ENCODE assay signal across 19 cellular contexts in genomic region chr17:15446036-15446435, GRCh38. TPM values are rescaled to one million over a fixed set of nuclear protein-coding genes. Genes with fewer than 3 reads are reported as not detected.
A peak's percentile ranks its signal among the peaks of the same experiment; 100 is the strongest.
DNase-seq lines count a peak whose midpoint lies in the region; TF ChIP-seq lines count a peak whose summit lies in the region.
"Had no signal": no experiment of that assay in that cellular context is flagged by ENCODE, and none has a peak within 500 bp of the region (broad histone marks: within the 10 kb centered on the region; RNA-seq: fewer than 3 reads in every experiment).

No MANE protein-coding gene starts in this region.

- peak; percentile 22; the same call in 1 of the 2 replicates for TF ChIP-seq RAD21 in Ishikawa (IDR thresholded peaks at IDR 0.05; ENCODE audit: low read depth)

- no peak overlapping the region for H3K9ac ChIP-seq in endodermal cell (ENCODE audit: extremely low read depth, low read length, poor library complexity, severe bottlenecking)
- H3K9ac ChIP-seq: KMS-11 had no signal

- H3K4me2 ChIP-seq in osteoblast (ENCODE audit: insufficient read depth, low read length), result no peak overlapping the region
- H3K4me2 ChIP-seq: KMS-11 had no signal

- peaks cover 12% of the 10 kb centered on the region for H3K4me1 Mint-ChIP-seq in endodermal cell
- H3K4me1 Mint-ChIP-seq in activated T-helper 1 cell treated with anti-CD3 and anti-CD28 coated beads, Interleukin-12 subunit alpha, Interleukin-12 subunit beta, Interleukin-2, Interleukin-4 antibody, amounts not matched to agents 30 ng/mL and 10 ng/mL and 1 ng/mL, durations not matched to agents 14 hours and 24 hours and 36 hours (ENCODE audit: low read depth), result peaks cover 9% of the 10 kb centered on the region

- H3K36me3 ChIP-seq in endodermal cell (ENCODE audit: control insufficient read depth, insufficient read depth, low read length) (peaks cover 87% of the 10 kb centered on the region), osteoblast (ENCODE audit: insufficient read depth, low read length) (no peaks in the 10 kb centered on the region)
- H3K36me3 ChIP-seq: gastrocnemius medialis, transverse colon had no signal

- H3K27me3 ChIP-seq in endodermal cell (ENCODE audit: control insufficient read depth, insufficient read depth, low read length, poor library complexity, severe bottlenecking) (no peaks in the 10 kb centered on the region), osteoblast (ENCODE audit: insufficient read depth, low read length) (no peaks in the 10 kb centered on the region)
- H3K27me3 ChIP-seq: gastrocnemius medialis, transverse colon had no signal

- TF ChIP-seq EP300 in Ishikawa (IDR thresholded peaks at IDR 0.05; ENCODE audit: borderline replicate concordance), result no peak

- H3K27ac ChIP-seq in endodermal cell (ENCODE audit: low read depth, low read length) (no peak overlapping the region), osteoblast (ENCODE audit: low read depth, low read length) (no peak overlapping the region)
- H3K27ac ChIP-seq: gastrocnemius medialis, KMS-11, transverse colon had no signal

- TF ChIP-seq CTCF in endodermal cell (conservative IDR thresholded peaks at IDR 0.05) (peak; percentile 75), osteoblast (IDR thresholded peaks at IDR 0.05; ENCODE audit: extremely low read depth, low read depth, low read length) (peak; percentile 18)

- no peaks in the 10 kb centered on the region for H3K9me3 ChIP-seq in endodermal cell (ENCODE audit: control insufficient read depth, low read length)
- no peaks in the 10 kb centered on the region for H3K9me3 ChIP-seq in osteoblast (ENCODE audit: low read depth, low read length)
- H3K9me3 ChIP-seq: gastrocnemius medialis, transverse colon had no signal

- H3K4me1 ChIP-seq in endodermal cell (ENCODE audit: control insufficient read depth, insufficient read depth, low read length) (no peaks in the 10 kb centered on the region), osteoblast (ENCODE audit: insufficient read depth, low read length) (no peaks in the 10 kb centered on the region)
- H3K4me1 ChIP-seq: transverse colon had no signal

- no peak overlapping the region for H2AFZ ChIP-seq in osteoblast (ENCODE audit: low read length)

- H3K79me2 ChIP-seq in osteoblast (ENCODE audit: insufficient read depth, low read length), result no peaks in the 10 kb centered on the region

- DNase-seq in DMS53 (lab: John Stamatoyannopoulos, UW) (peak; percentile 2), DMS53 treated with DMSO at 0.1 percent for 48 hours (lab: John Stamatoyannopoulos, UW; ENCODE audit: unreplicated experiment) (no peak), endodermal cell (peak; percentile 89), osteoblast (ENCODE audit: insufficient read length, low spot score, missing footprints) (peak; percentile 71), NCI-H187 (lab: John Stamatoyannopoulos, UW) (no peak), NCI-H1417 treated with DMSO at 0.1 percent for 48 hours (lab: John Stamatoyannopoulos, UW) (no peak)
- DNase-seq in activated T-helper 1 cell treated with anti-CD3 and anti-CD28 coated beads, Interleukin-12 subunit alpha, Interleukin-12 subunit beta, Interleukin-2, Interleukin-4 antibody, amounts not matched to agents 30 ng/mL and 10 ng/mL and 1 ng/mL, durations not matched to agents 14 hours and 24 hours and 36 hours (ENCODE audit: low spot score), result no peak
- DNase-seq: 8988T; activated CD8-positive, alpha-beta T cell treated with anti-CD3 and anti-CD28 coated beads for 36 hours; activated T-cell treated with anti-CD3 and anti-CD28 coated beads, Interleukin-2, amount 50 U/mL, for 72 hours; CD4-positive, alpha-beta T cell; central memory CD4-positive, alpha-beta T cell; gastrocnemius medialis; kidney; NCI-H1417; T1000; transverse colon had no signal

- no peak overlapping the region for H3K27ac Mint-ChIP-seq in endodermal cell
- H3K27ac Mint-ChIP-seq in activated T-helper 1 cell treated with anti-CD3 and anti-CD28 coated beads, Interleukin-12 subunit alpha, Interleukin-12 subunit beta, Interleukin-2, Interleukin-4 antibody, amounts not matched to agents 30 ng/mL and 10 ng/mL and 1 ng/mL, durations not matched to agents 14 hours and 24 hours and 36 hours, result no peak overlapping the region
- H3K27ac Mint-ChIP-seq: activated CD8-positive, alpha-beta T cell treated with anti-CD3 and anti-CD28 coated beads for 36 hours; activated T-cell treated with anti-CD3 and anti-CD28 coated beads, Interleukin-2, amount 50 U/mL, for 72 hours; CD4-positive, alpha-beta T cell had no signal

- peaks cover 37% of the 10 kb centered on the region for H3K36me3 Mint-ChIP-seq in endodermal cell (ENCODE audit: low read depth)
- H3K36me3 Mint-ChIP-seq in activated T-helper 1 cell treated with anti-CD3 and anti-CD28 coated beads, Interleukin-12 subunit alpha, Interleukin-12 subunit beta, Interleukin-2, Interleukin-4 antibody, amounts not matched to agents 30 ng/mL and 10 ng/mL and 1 ng/mL, durations not matched to agents 14 hours and 24 hours and 36 hours (ENCODE audit: low read depth), result no peaks in the 10 kb centered on the region

- WGBS in endodermal cell (ENCODE audit: insufficient coverage in 1 of 2, insufficient read length in 1 of 2), 2 experiments, result 76 to 88% methylated on average over 6 to 10 of the region's 10 CpGs

- H3K4me3 Mint-ChIP-seq in endodermal cell, result no peak overlapping the region
- H3K4me3 Mint-ChIP-seq in activated T-helper 1 cell treated with anti-CD3 and anti-CD28 coated beads, Interleukin-12 subunit alpha, Interleukin-12 subunit beta, Interleukin-2, Interleukin-4 antibody, amounts not matched to agents 30 ng/mL and 10 ng/mL and 1 ng/mL, durations not matched to agents 14 hours and 24 hours and 36 hours, result no peak overlapping the region
- H3K4me3 Mint-ChIP-seq: activated CD8-positive, alpha-beta T cell treated with anti-CD3 and anti-CD28 coated beads for 36 hours; activated T-cell treated with anti-CD3 and anti-CD28 coated beads, Interleukin-2, amount 50 U/mL, for 72 hours; CD4-positive, alpha-beta T cell had no signal

- intact Hi-C loops in activated T-helper 1 cell treated with anti-CD3 and anti-CD28 coated beads, Interleukin-12 subunit alpha, Interleukin-12 subunit beta, Interleukin-2, Interleukin-4 antibody, amounts not matched to agents 30 ng/mL and 10 ng/mL and 1 ng/mL, durations not matched to agents 14 hours and 24 hours and 36 hours (cut with micrococcal nuclease), result no loop called here

- H3K4me3 ChIP-seq in endodermal cell (ENCODE audit: low read length) (no peak overlapping the region), osteoblast (ENCODE audit: insufficient read depth, low read length) (no peak overlapping the region)
- H3K4me3 ChIP-seq: gastrocnemius medialis, transverse colon had no signal

- no peaks in the 10 kb centered on the region for H4K20me1 ChIP-seq in osteoblast (ENCODE audit: insufficient read depth, low read length)

- H3K9me3 Mint-ChIP-seq in endodermal cell, result no peaks in the 10 kb centered on the region
- H3K9me3 Mint-ChIP-seq in activated T-helper 1 cell treated with anti-CD3 and anti-CD28 coated beads, Interleukin-12 subunit alpha, Interleukin-12 subunit beta, Interleukin-2, Interleukin-4 antibody, amounts not matched to agents 30 ng/mL and 10 ng/mL and 1 ng/mL, durations not matched to agents 14 hours and 24 hours and 36 hours, result no peaks in the 10 kb centered on the region
- H3K9me3 Mint-ChIP-seq: activated CD8-positive, alpha-beta T cell treated with anti-CD3 and anti-CD28 coated beads for 36 hours; activated T-cell treated with anti-CD3 and anti-CD28 coated beads, Interleukin-2, amount 50 U/mL, for 72 hours; CD4-positive, alpha-beta T cell had no signal

- H3K27me3 Mint-ChIP-seq in endodermal cell (ENCODE audit: insufficient read depth), result no peaks in the 10 kb centered on the region
- H3K27me3 Mint-ChIP-seq in activated T-helper 1 cell treated with anti-CD3 and anti-CD28 coated beads, Interleukin-12 subunit alpha, Interleukin-12 subunit beta, Interleukin-2, Interleukin-4 antibody, amounts not matched to agents 30 ng/mL and 10 ng/mL and 1 ng/mL, durations not matched to agents 14 hours and 24 hours and 36 hours (ENCODE audit: insufficient read depth), result no peaks in the 10 kb centered on the region
- H3K27me3 Mint-ChIP-seq: activated CD8-positive, alpha-beta T cell treated with anti-CD3 and anti-CD28 coated beads for 36 hours; CD4-positive, alpha-beta T cell had no signal

TF ChIP-seq in Ishikawa, 13 proteins besides CTCF, POLR2A, EP300 and RAD21 (continues in another document):
- no peak for TF ChIP-seq NFIC (IDR thresholded peaks at IDR 0.05)
- TF ChIP-seq EGR1 (IDR thresholded peaks at IDR 0.05), result no peak
- no peak for TF ChIP-seq CREB1 (IDR thresholded peaks at IDR 0.05; ENCODE audit: low read depth)
- no peak for TF ChIP-seq ZBTB7A (IDR thresholded peaks at IDR 0.05; ENCODE audit: low read depth)
- no peak for TF ChIP-seq REST (IDR thresholded peaks at IDR 0.05; ENCODE audit: low read depth)
- no peak for TF ChIP-seq YY1 (IDR thresholded peaks at IDR 0.05; ENCODE audit: low read depth)

RNA-seq across cellular contexts. Expression of gene CDRT4, which starts 21.4 kb away (rescaled TPM):
- total RNA-seq in endodermal cell, result 10 to 100 TPM; 16.4 to 39.7 TPM
- polyA plus RNA-seq in endodermal cell (2013, experiment 1 of 2), result 3.0 TPM
- 4.4 TPM for polyA plus RNA-seq in endodermal cell (2013, experiment 2 of 2)
- total RNA-seq in osteoblast, result 2.7 and 3.3 TPM in 2 replicates
- total RNA-seq in activated T-helper 1 cell treated with anti-CD3 and anti-CD28 coated beads, Interleukin-12 subunit alpha, Interleukin-12 subunit beta, Interleukin-2, Interleukin-4 antibody, amounts not matched to agents 30 ng/mL and 10 ng/mL and 1 ng/mL, durations not matched to agents 14 hours and 24 hours and 36 hours, result 2.1 and 2.4 TPM in 2 replicates

Comparison
In these comparisons a context has a peak if more than half of its experiments do, and no peak if none do; other contexts are left out.
1. DNase-seq: peak in DMS53 (single experiment), endodermal cell (single experiment) and osteoblast (single experiment); none in DMS53 treated with DMSO at 0.1 percent for 48 hours (single experiment), NCI-H187 (0 of 2), activated T-helper 1 cell treated with anti-CD3 and anti-CD28 coated beads, Interleukin-12 subunit alpha, Interleukin-12 subunit beta, Interleukin-2, Interleukin-4 antibody, amounts not matched to agents 30 ng/mL and 10 ng/mL and 1 ng/mL, durations not matched to agents 14 hours and 24 hours and 36 hours (single experiment) and NCI-H1417 treated with DMSO at 0.1 percent for 48 hours (single experiment).